In genomic region chr3:44198265-44198956, GRCh38 we compare ENCODE assay signal across 8 cellular contexts. TPM values are rescaled to one million over a fixed set of nuclear protein-coding genes. Genes with fewer than 3 reads are reported as not detected.
A peak's percentile ranks its signal among the peaks of the same experiment; 100 is the strongest.
DNase-seq lines count a peak whose midpoint lies in the region; ATAC-seq, FAIRE-seq and TF ChIP-seq lines count a peak whose summit lies in the region.

No MANE protein-coding gene starts in this region.

- ATAC-seq in SK-N-SH treated with all-trans-retinoic acid at 6 μM for 48 hours: peak; percentile 98

- H3K27ac ChIP-seq in KMS-11: no peak overlapping the region

- no peak overlapping the region for H2AFZ ChIP-seq in KMS-11 (ENCODE audit: low read depth)

- H3K27ac Mint-ChIP-seq in activated naive CD4-positive, alpha-beta T cell treated with anti-CD3 and anti-CD28 coated beads, Interleukin-2, amount 10 ng/mL, durations not matched to agents 7 days and 5 days: no peak overlapping the region
- H3K27ac Mint-ChIP-seq in progenitor cell of endocrine pancreas: no peak overlapping the region

- DNase-seq in SIG-M5 treated with dmso at 0.1 percent for 504 hours (lab: John Stamatoyannopoulos, UW; ENCODE audit: unreplicated experiment): peak; percentile 65
- DNase-seq in SIG-M5 (lab: John Stamatoyannopoulos, UW): no peak
- DNase-seq in activated naive CD4-positive, alpha-beta T cell treated with anti-CD3 and anti-CD28 coated beads, Interleukin-2, amount 10 ng/mL, durations not matched to agents 7 days and 5 days: peak; percentile 80
- peak; percentile 50 to 94 (median 82) for DNase-seq in head of caudate nucleus
- peak; percentile 63 for DNase-seq in progenitor cell of endocrine pancreas (ENCODE audit: low spot score, unreplicated experiment)
- DNase-seq in urothelium cell line (ENCODE audit: low spot score): peak; percentile 70

- H4K20me1 ChIP-seq in KMS-11 (ENCODE audit: insufficient read depth): no peaks in the 10 kb centered on the region

- TF ChIP-seq CTCF in KMS-11 (conservative IDR thresholded peaks at IDR 0.05; ENCODE audit: low read depth, low read length) (peak; percentile 66), progenitor cell of endocrine pancreas (IDR thresholded peaks at IDR 0.05; ENCODE audit: unreplicated experiment) (peak; percentile 91)

- no peak overlapping the region for H3K4me3 Mint-ChIP-seq in activated naive CD4-positive, alpha-beta T cell treated with anti-CD3 and anti-CD28 coated beads, Interleukin-2, amount 10 ng/mL, durations not matched to agents 7 days and 5 days
- no peak overlapping the region for H3K4me3 Mint-ChIP-seq in progenitor cell of endocrine pancreas (ENCODE audit: low read depth)

- no peaks in the 10 kb centered on the region for H3K36me3 ChIP-seq in KMS-11 (ENCODE audit: insufficient read depth)

- peaks cover 15% of the 10 kb centered on the region for H3K27me3 Mint-ChIP-seq in activated naive CD4-positive, alpha-beta T cell treated with anti-CD3 and anti-CD28 coated beads, Interleukin-2, amount 10 ng/mL, durations not matched to agents 7 days and 5 days
- H3K27me3 Mint-ChIP-seq in progenitor cell of endocrine pancreas: peaks cover 47% of the 10 kb centered on the region

- no peak overlapping the region for H3K4me2 ChIP-seq in KMS-11

- intact Hi-C loops in head of caudate nucleus (cut with DNase I): loop anchor here (10.0 kb wide), 2 partner anchors 324 to 654 kb away; no protein-coding TSS in a partner anchor

- CTCF ChIA-PET in activated naive CD4-positive, alpha-beta T cell treated with anti-CD3 and anti-CD28 coated beads, Interleukin-2, amount 10 ng/mL, durations not matched to agents 7 days and 5 days (lab: Charles Lee): interaction anchor here (0.6 to 3.3 kb wide), 5 partner anchors 13 to 439 kb away, joined by 3 to 22 read pairs (median 7); no protein-coding TSS in a partner anchor

- no peaks in the 10 kb centered on the region for H3K9me3 Mint-ChIP-seq in activated naive CD4-positive, alpha-beta T cell treated with anti-CD3 and anti-CD28 coated beads, Interleukin-2, amount 10 ng/mL, durations not matched to agents 7 days and 5 days
- no peaks in the 10 kb centered on the region for H3K9me3 Mint-ChIP-seq in progenitor cell of endocrine pancreas (ENCODE audit: low read depth)

- no peak overlapping the region for H3K4me3 ChIP-seq in KMS-11 (IDR thresholded peaks at IDR 0.05; ENCODE audit: insufficient read depth, low read depth, low read length)

- FAIRE-seq in urothelium cell line (lab: Jason Lieb, UNC): peak; percentile 5

- H3K79me2 ChIP-seq in KMS-11 (ENCODE audit: insufficient read depth, low read depth): no peaks in the 10 kb centered on the region

- no peaks in the 10 kb centered on the region for H3K4me1 Mint-ChIP-seq in activated naive CD4-positive, alpha-beta T cell treated with anti-CD3 and anti-CD28 coated beads, Interleukin-2, amount 10 ng/mL, durations not matched to agents 7 days and 5 days
- no peaks in the 10 kb centered on the region for H3K4me1 Mint-ChIP-seq in progenitor cell of endocrine pancreas (ENCODE audit: low read depth)

- H3K27me3 ChIP-seq in KMS-11 (ENCODE audit: insufficient read depth, low read depth): no peaks in the 10 kb centered on the region

- H3K9ac ChIP-seq in KMS-11: no peak overlapping the region

- H3K36me3 Mint-ChIP-seq in activated naive CD4-positive, alpha-beta T cell treated with anti-CD3 and anti-CD28 coated beads, Interleukin-2, amount 10 ng/mL, durations not matched to agents 7 days and 5 days: no peaks in the 10 kb centered on the region
- no peaks in the 10 kb centered on the region for H3K36me3 Mint-ChIP-seq in progenitor cell of endocrine pancreas (ENCODE audit: insufficient read depth)

- peaks cover 9% of the 10 kb centered on the region for H3K4me1 ChIP-seq in KMS-11 (ENCODE audit: low read depth, poor library complexity, severe bottlenecking)

TF ChIP-seq in SK-N-SH treated with all-trans-retinoic acid at 6 μM for 48 hours, 23 proteins besides CTCF, POLR2A, EP300 and RAD21:
- TF ChIP-seq SNAI2 (CRISPR knock-in tag; IDR thresholded peaks at IDR 0.05) (0 out of 2 replicates have a peak, but pooled peaks have one; percentile 14), TSHZ2 (CRISPR knock-in tag; IDR thresholded peaks at IDR 0.05) (no peak)

RNA-seq across cellular contexts. Expression of gene TOPAZ1, which starts 43.3 kb away (rescaled TPM):
- not detected in 2 replicates for total RNA-seq in progenitor cell of endocrine pancreas
